ENCODE assay signal across 12 cellular contexts in the genomic region with DNA sequence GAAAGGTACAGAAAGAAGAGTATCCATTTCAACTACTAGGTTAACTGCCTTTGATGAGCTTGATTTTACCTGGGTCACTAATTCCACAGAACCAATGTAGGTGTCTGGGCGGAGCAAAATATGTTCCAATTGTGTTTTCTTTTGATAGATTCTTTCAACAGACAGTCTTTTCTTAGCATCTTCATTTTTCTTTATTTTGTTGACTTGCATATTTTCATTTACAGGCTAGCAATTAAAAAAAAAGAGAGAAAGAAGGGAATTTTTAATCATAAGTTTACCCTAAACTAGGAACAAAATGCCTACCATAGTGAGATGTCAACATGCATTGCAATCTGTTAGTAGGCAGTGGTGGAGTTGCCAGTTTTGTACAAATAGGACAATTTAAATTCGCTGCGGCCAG. TPM values are rescaled to one million over a fixed set of nuclear protein-coding genes. Genes with fewer than 3 reads are reported as not detected.
DNase-seq lines count a peak whose midpoint lies in the region; ATAC-seq and TF ChIP-seq lines count a peak whose summit lies in the region.
"Had no signal": no experiment of that assay in that cellular context is flagged by ENCODE, and none has a peak within 500 bp of the region (broad histone marks: within the 10 kb centered on the region; RNA-seq: fewer than 3 reads in every experiment).

No MANE protein-coding gene starts in this region.

- DNase-seq in MCF 10A (ENCODE audit: unreplicated experiment), result no peak
- no peak for DNase-seq in breast epithelium (ENCODE audit: low spot score in 2 of 2)
- no peak for DNase-seq in foreskin fibroblast
- DNase-seq in stimulated activated naive CD8-positive, alpha-beta T cell treated with anti-CD3 and anti-CD28 coated beads, Interleukin-15, amount 100 ng/mL, for 72 hours, result no peak
- DNase-seq in activated CD4-positive, CD25-positive, alpha-beta regulatory T cell (lab: John Stamatoyannopoulos, UW), result no peak
- DNase-seq in NCI-H2107 treated with DMSO at 0.1 percent for 48 hours (lab: John Stamatoyannopoulos, UW; ENCODE audit: unreplicated experiment), result no peak
- DNase-seq in stimulated activated CD4-positive, alpha-beta T cell treated with anti-CD3 and anti-CD28 coated beads, Interleukin-15, amount 100 ng/mL, for 24 hours, result no peak
- DNase-seq: DMS 273 treated with DMSO at 0.1 percent for 48 hours; effector CD8-positive, alpha-beta T cell; transverse colon had no signal

- POLR2A ChIA-PET in MCF 10A (lab: Yijun Ruan, JAX), result interaction anchor here (0.9 to 2.9 kb wide), 9 partner anchors 9 to 222 kb away, joined by 3 to 15 read pairs (median 5); partner anchors contain the start of gene RARA

- CTCF ChIA-PET in MCF 10A (lab: Yijun Ruan, JAX), result interaction anchor here (0.6 to 3.8 kb wide), 13 partner anchors 9 to 794 kb away, joined by 3 to 23 read pairs (median 6); partner anchors contain the start of gene GJD3

- intact Hi-C loops in MCF 10A (cut with micrococcal nuclease), result loop anchor here (2.0 to 5.0 kb wide), 2 partner anchors 58 to 114 kb away; no protein-coding TSS in a partner anchor
- intact Hi-C loops in breast epithelium (cut with DNase I; ENCODE audit: low total_unique reads), result no loop called here

- H3K27me3 ChIP-seq in breast epithelium, result no peaks in the 10 kb centered on the region
- H3K27me3 ChIP-seq: right atrium auricular region, transverse colon had no signal

- H3K9me3 ChIP-seq in breast epithelium, result no peaks in the 10 kb centered on the region
- H3K9me3 ChIP-seq: right atrium auricular region, transverse colon had no signal

- peaks cover 12% of the 10 kb centered on the region for H3K4me1 Mint-ChIP-seq in MCF 10A (ENCODE audit: insufficient read depth, unreplicated experiment)
- H3K4me1 Mint-ChIP-seq in stimulated activated naive CD8-positive, alpha-beta T cell treated with anti-CD3 and anti-CD28 coated beads, Interleukin-15, amount 100 ng/mL, for 72 hours, result peaks cover 28% of the 10 kb centered on the region

- no peak for TF ChIP-seq CTCF in MCF 10A (IDR thresholded peaks at IDR 0.05; ENCODE audit: unreplicated experiment)
- no peak for TF ChIP-seq CTCF in breast epithelium (IDR thresholded peaks at IDR 0.05)
- TF ChIP-seq CTCF in WI38 (IDR thresholded peaks at IDR 0.05; ENCODE audit: low read depth, low read length), result no peak
- TF ChIP-seq CTCF in foreskin fibroblast (IDR thresholded peaks at IDR 0.05; ENCODE audit: low read depth, low read length), result no peak

- H3K27ac ChIP-seq in breast epithelium, result no peak overlapping the region

- H3K4me3 ChIP-seq in breast epithelium (no peak overlapping the region), WI38 (ENCODE audit: low read depth, low read length) (peak overlapping the region; percentile 77), foreskin fibroblast (ENCODE audit: low read depth in 1 of 2, low read length in 2 of 2) (peak overlapping the region; percentile 75 to 84)

- peak overlapping the region; percentile 96 for H3K4me3 Mint-ChIP-seq in MCF 10A (ENCODE audit: unreplicated experiment)
- peak overlapping the region; percentile 97 to 99 for H3K4me3 Mint-ChIP-seq in stimulated activated naive CD8-positive, alpha-beta T cell treated with anti-CD3 and anti-CD28 coated beads, Interleukin-15, amount 100 ng/mL, for 72 hours

- TF ChIP-seq POLR2A in breast epithelium (IDR thresholded peaks at IDR 0.05), result no peak

- no peaks in the 10 kb centered on the region for H3K27me3 Mint-ChIP-seq in MCF 10A (ENCODE audit: insufficient read depth, unreplicated experiment)
- H3K27me3 Mint-ChIP-seq in stimulated activated naive CD8-positive, alpha-beta T cell treated with anti-CD3 and anti-CD28 coated beads, Interleukin-15, amount 100 ng/mL, for 72 hours, result no peaks in the 10 kb centered on the region

- H3K36me3 Mint-ChIP-seq in MCF 10A (ENCODE audit: insufficient read depth, unreplicated experiment), result peaks cover 7% of the 10 kb centered on the region

- H3K36me3 ChIP-seq in breast epithelium, result no peaks in the 10 kb centered on the region
- H3K36me3 ChIP-seq: right atrium auricular region, transverse colon had no signal

- no TSS peak for BruUV-seq in MCF 10A (replicated peaks; lab: Mats Ljungman, UMichigan)

- no peaks in the 10 kb centered on the region for H3K9me3 Mint-ChIP-seq in MCF 10A (ENCODE audit: unreplicated experiment)
- H3K9me3 Mint-ChIP-seq in stimulated activated naive CD8-positive, alpha-beta T cell treated with anti-CD3 and anti-CD28 coated beads, Interleukin-15, amount 100 ng/mL, for 72 hours, result no peaks in the 10 kb centered on the region

- ATAC-seq in stimulated activated naive CD8-positive, alpha-beta T cell treated with anti-CD3 and anti-CD28 coated beads, Interleukin-15, amount 100 ng/mL, for 72 hours, result no peak

- H3K27ac Mint-ChIP-seq in MCF 10A (ENCODE audit: low read depth, unreplicated experiment), result peak overlapping the region; percentile 82
- peak overlapping the region; percentile 69 to 99 for H3K27ac Mint-ChIP-seq in stimulated activated naive CD8-positive, alpha-beta T cell treated with anti-CD3 and anti-CD28 coated beads, Interleukin-15, amount 100 ng/mL, for 72 hours

- H3K4me1 ChIP-seq in breast epithelium, result no peaks in the 10 kb centered on the region

RNA-seq across cellular contexts. Expression of gene TOP2A, which starts 1.0 kb away (rescaled TPM):
- total RNA-seq in MCF 10A (2022) (100 and 151 TPM in 2 replicates), breast epithelium (1 to 10 TPM; 2.0 to 6.4 (median 2.5) TPM)

RNA-seq across cellular contexts. Expression of gene IGFBP4, which starts 26.6 kb away (rescaled TPM):
- total RNA-seq in MCF 10A (2022), result 6.5 and 14.4 TPM in 2 replicates
- 100 to 1,000 TPM; 191 to 893 (median 278) TPM for total RNA-seq in breast epithelium

RNA-seq across cellular contexts. Expression of gene GJD3, which starts 52.1 kb away (rescaled TPM):
- not detected in 2 replicates for total RNA-seq in MCF 10A (2022)
- not detected for total RNA-seq in breast epithelium
- total RNA-seq: transverse colon had no signal

Comparison
In these comparisons a context has a peak if more than half of its experiments do, and no peak if none do; other contexts are left out.
1. RNA of gene TOP2A, which starts 1.0 kb away (total RNA-seq): 100 to 151 TPM in MCF 10A; 2.0 to 6.4 TPM in breast epithelium; every median in the first group is over 10 times any median in the second.
2. RNA of gene IGFBP4, which starts 26.6 kb away (total RNA-seq): 191 to 893 TPM in breast epithelium; 6.5 to 14.4 TPM in MCF 10A; every median in the first group is over 10 times any median in the second.
3. H3K4me3 ChIP-seq: peak in WI38 (single experiment) and foreskin fibroblast (2 of 2); none in breast epithelium (0 of 3).